20 cellular contexts compared by ENCODE assay signal in the genomic region with DNA sequence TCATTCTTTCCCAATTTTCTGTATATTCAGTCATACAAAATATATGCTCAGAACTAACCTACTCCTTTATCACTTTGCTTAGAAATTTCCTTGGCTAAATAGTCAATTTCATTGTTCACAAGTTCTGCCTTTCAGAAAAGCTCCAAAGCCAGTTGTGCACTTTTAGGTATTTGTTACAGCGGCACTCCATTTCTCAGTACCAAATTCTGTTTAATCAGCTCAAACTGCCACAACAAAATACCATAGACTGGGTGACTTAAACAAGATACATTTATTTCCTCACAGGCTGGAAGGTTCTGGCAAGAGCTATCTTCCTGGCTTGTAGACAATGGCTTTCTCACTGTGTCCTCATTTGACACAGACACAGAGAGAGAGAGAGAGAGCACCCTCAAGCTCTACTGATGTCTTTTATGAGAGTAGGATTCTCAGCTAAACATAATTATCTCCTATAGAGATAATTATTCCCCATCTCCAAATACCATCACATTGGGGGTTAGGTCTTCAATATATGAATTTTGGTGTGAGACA.
"Had no signal": no experiment of that assay in that cellular context is flagged by ENCODE, and none has a peak within 500 bp of the region (broad histone marks: within the 10 kb centered on the region; RNA-seq: fewer than 3 reads in every experiment).

No MANE protein-coding gene starts in this region.

- H3K9me3 Mint-ChIP-seq: type B pancreatic cell had no signal

- DNase-seq: cortex of kidney; effector CD8-positive, alpha-beta T cell; hippocampal formation; mesendoderm; naive thymus-derived CD8-positive, alpha-beta T cell; posterior cingulate gyrus; right cardiac atrium; stimulated activated CD4-positive, alpha-beta T cell treated with anti-CD3 and anti-CD28 coated beads, Interleukin-4, amount 100 ng/mL, for 1 hour; stimulated activated CD8-positive, alpha-beta memory T cell treated with anti-CD3 and anti-CD28 coated beads, Interleukin-4, amount 100 ng/mL, for 48 hours; stimulated activated naive CD8-positive, alpha-beta T cell treated with anti-CD3 and anti-CD28 coated beads, Interleukin-15, Interleukin-2, amounts not matched to agents 100 U/mL and 50 U/mL, for 24 hours; thyroid gland had no signal

- H3K27me3 Mint-ChIP-seq: naive thymus-derived CD8-positive, alpha-beta T cell had no signal

- ATAC-seq: esophagus mucosa; left lobe of liver; naive thymus-derived CD8-positive, alpha-beta T cell; stimulated activated effector memory CD8-positive, alpha-beta T cell treated with anti-CD3 and anti-CD28 coated beads, Interleukin-12 subunit alpha, Interleukin-12 subunit beta, amount 100 ng/mL, for 72 hours; stimulated activated naive CD8-positive, alpha-beta T cell treated with anti-CD3 and anti-CD28 coated beads, Interleukin-15, Interleukin-2, amounts not matched to agents 100 U/mL and 50 U/mL, for 24 hours had no signal

- H3K4me1 Mint-ChIP-seq: naive thymus-derived CD8-positive, alpha-beta T cell; stimulated activated effector memory CD8-positive, alpha-beta T cell treated with anti-CD3 and anti-CD28 coated beads, Interleukin-12 subunit alpha, Interleukin-12 subunit beta, amount 100 ng/mL, for 72 hours had no signal

- H3K36me3 ChIP-seq: neutrophil, suprapubic skin, thyroid gland had no signal

- H3K4me3 Mint-ChIP-seq: naive thymus-derived CD8-positive, alpha-beta T cell; stimulated activated effector memory CD8-positive, alpha-beta T cell treated with anti-CD3 and anti-CD28 coated beads, Interleukin-12 subunit alpha, Interleukin-12 subunit beta, amount 100 ng/mL, for 72 hours; type B pancreatic cell had no signal

- H3K4me3 ChIP-seq: dorsolateral prefrontal cortex, lung, smooth muscle cell, suprapubic skin, thyroid gland had no signal

- H3K27me3 ChIP-seq: dorsolateral prefrontal cortex, neutrophil, suprapubic skin, thyroid gland had no signal

- H3K9me3 ChIP-seq: neutrophil, suprapubic skin, thyroid gland had no signal

- H3K36me3 Mint-ChIP-seq: naive thymus-derived CD8-positive, alpha-beta T cell; stimulated activated effector memory CD8-positive, alpha-beta T cell treated with anti-CD3 and anti-CD28 coated beads, Interleukin-12 subunit alpha, Interleukin-12 subunit beta, amount 100 ng/mL, for 72 hours; type B pancreatic cell had no signal

- H3K27ac ChIP-seq: dorsolateral prefrontal cortex, neutrophil, suprapubic skin, thyroid gland had no signal

- H3K4me1 ChIP-seq: suprapubic skin, thyroid gland had no signal

- H3K27ac Mint-ChIP-seq: naive thymus-derived CD8-positive, alpha-beta T cell; stimulated activated effector memory CD8-positive, alpha-beta T cell treated with anti-CD3 and anti-CD28 coated beads, Interleukin-12 subunit alpha, Interleukin-12 subunit beta, amount 100 ng/mL, for 72 hours; type B pancreatic cell had no signal
